In genomic region chr11:14894657-14895598, GRCh38 we compare ENCODE assay signal across 8 cellular contexts. TPM values are rescaled to one million over a fixed set of nuclear protein-coding genes. Genes with fewer than 3 reads are reported as not detected.
DNase-seq lines count a peak whose midpoint lies in the region; ATAC-seq, FAIRE-seq and TF ChIP-seq lines count a peak whose summit lies in the region.
"Had no signal": no experiment of that assay in that cellular context is flagged by ENCODE, and none has a peak within 500 bp of the region (broad histone marks: within the 10 kb centered on the region; RNA-seq: fewer than 3 reads in every experiment).

No MANE protein-coding gene starts in this region.

- ATAC-seq in GM23338: no peak
- no peak for ATAC-seq in GM19035 (IDR thresholded peaks at IDR 0.05; ENCODE audit: unreplicated experiment)

- H3K27me3 ChIP-seq in GM23338 (ENCODE audit: insufficient read depth) (peaks cover 10% of the 10 kb centered on the region), OCI-LY3 (ENCODE audit: low read depth, low read length) (no peaks in the 10 kb centered on the region), endothelial cell of umbilical vein (ENCODE audit: control insufficient read depth in 2 of 2, insufficient read depth in 2 of 2, low read length in 2 of 2) (no peaks in the 10 kb centered on the region), osteoblast (ENCODE audit: insufficient read depth, low read length) (no peaks in the 10 kb centered on the region)

- intact Hi-C loops in endothelial cell of umbilical vein (cut with micrococcal nuclease): loop anchor here (5.0 kb wide), 2 partner anchors 253 to 318 kb away; partner anchors contain the start of gene PDE3B

- peaks cover 12% of the 10 kb centered on the region for H3K36me3 Mint-ChIP-seq in GM23338 (ENCODE audit: low read depth)

- H3K9me1 ChIP-seq in endothelial cell of umbilical vein (replicated peaks; ENCODE audit: control insufficient read depth, extremely low read depth, insufficient read depth, low read length): no peaks in the 10 kb centered on the region

- peaks cover 23% of the 10 kb centered on the region; the same call in 2 of the 3 replicates for H3K9me3 Mint-ChIP-seq in GM23338

- H3K4me2 ChIP-seq in GM23338: no peak overlapping the region
- peak overlapping the region; percentile 35 for H3K4me2 ChIP-seq in OCI-LY3 (ENCODE audit: low read length)
- no peak overlapping the region for H3K4me2 ChIP-seq in endothelial cell of umbilical vein (ENCODE audit: insufficient read depth, low read length)
- no peak overlapping the region for H3K4me2 ChIP-seq in osteoblast (ENCODE audit: insufficient read depth, low read length)

- H3K4me1 Mint-ChIP-seq in GM23338: peaks cover 16% of the 10 kb centered on the region

- dilution Hi-C loops in endothelial cell of umbilical vein (cut with MboI; ENCODE audit: extremely low pct_ligation_motif_present, low sequenced_read_pairs): no loop called here

- TF ChIP-seq POLR2A in endothelial cell of umbilical vein (IDR thresholded peaks at IDR 0.05; ENCODE audit: low read depth, low read length): no peak

- H3K79me2 ChIP-seq in GM23338 (replicated peaks; ENCODE audit: insufficient read depth) (no peaks in the 10 kb centered on the region), OCI-LY3 (ENCODE audit: low read length) (peaks cover 4% of the 10 kb centered on the region; the same call in 1 of the 2 replicates), endothelial cell of umbilical vein (ENCODE audit: control insufficient read depth, insufficient read depth, low read length) (no peaks in the 10 kb centered on the region), osteoblast (ENCODE audit: insufficient read depth, low read length) (no peaks in the 10 kb centered on the region)

- no peaks in the 10 kb centered on the region for H3F3A ChIP-seq in GM23338 (replicated peaks; ENCODE audit: low read depth)

- H3K9ac ChIP-seq in OCI-LY3 (ENCODE audit: low read length) (no peak overlapping the region), endothelial cell of umbilical vein (replicated peaks; ENCODE audit: extremely low read depth, insufficient read depth, low read length) (no peak overlapping the region)

- peak; percentile 40 for FAIRE-seq in endothelial cell of umbilical vein (lab: Jason Lieb, UNC)
- FAIRE-seq: TTC549 had no signal

- H3K9me3 ChIP-seq in OCI-LY3 (ENCODE audit: insufficient read depth, low read length) (no peaks in the 10 kb centered on the region), endothelial cell of umbilical vein (replicated peaks; ENCODE audit: control insufficient read depth, insufficient read depth, low read length) (no peaks in the 10 kb centered on the region), osteoblast (ENCODE audit: low read depth, low read length) (no peaks in the 10 kb centered on the region)

- POLR2A ChIA-PET in endothelial cell of umbilical vein (lab: Charles Lee) (no interaction called here), HEK293T (lab: Yijun Ruan, JAX) (no interaction called here)

- H3K27me3 Mint-ChIP-seq in GM23338 (ENCODE audit: insufficient read depth, low read depth, poor library complexity): peaks cover 22% of the 10 kb centered on the region

- no peak overlapping the region for H3K27ac ChIP-seq in GM23338 (ENCODE audit: low read depth)
- H3K27ac ChIP-seq in OCI-LY3 (ENCODE audit: low read length): no peak overlapping the region
- H3K27ac ChIP-seq in endothelial cell of umbilical vein (ENCODE audit: insufficient read depth, low read depth, low read length): no peak overlapping the region
- H3K27ac ChIP-seq in osteoblast (ENCODE audit: low read depth, low read length): no peak overlapping the region

- H2AFZ ChIP-seq in GM23338 (peak overlapping the region; percentile 48; the same call in 1 of the 2 replicates), OCI-LY3 (ENCODE audit: low read depth, low read length) (peak overlapping the region; percentile 65; the same call in 1 of the 2 replicates), endothelial cell of umbilical vein (ENCODE audit: low read depth, low read length) (peak overlapping the region; percentile 17), osteoblast (ENCODE audit: low read length) (peak overlapping the region; percentile 58)

- 0 out of 2 replicates have a peak, but pooled peaks cover 10% of the 10 kb centered on the region for H3K4me1 ChIP-seq in GM23338 (ENCODE audit: insufficient read depth)
- H3K4me1 ChIP-seq in OCI-LY3 (ENCODE audit: low read length): peaks cover 15% of the 10 kb centered on the region
- H3K4me1 ChIP-seq in endothelial cell of umbilical vein (ENCODE audit: control insufficient read depth, extremely low read depth, insufficient read depth, low read length): peaks cover 9% of the 10 kb centered on the region
- peaks cover 6% of the 10 kb centered on the region for H3K4me1 ChIP-seq in osteoblast (ENCODE audit: insufficient read depth, low read length)

- H3K27ac Mint-ChIP-seq in GM23338: peak overlapping the region; percentile 15; the same call in 1 of the 2 replicates

- no TSS peak for BruUV-seq in endothelial cell of umbilical vein (replicated peaks; lab: Mats Ljungman, UMichigan)

- no peak for TF ChIP-seq CTCF in GM23338 (conservative IDR thresholded peaks at IDR 0.05; ENCODE audit: low read depth in 2 of 2)
- no peak for TF ChIP-seq CTCF in OCI-LY3 (IDR thresholded peaks at IDR 0.05; ENCODE audit: low read depth, low read length)
- TF ChIP-seq CTCF in endothelial cell of umbilical vein (IDR thresholded peaks at IDR 0.05; ENCODE audit: extremely low read depth in 1 of 2, insufficient read depth in 1 of 2, low read depth in 1 of 2, low read length in 2 of 2): no peak
- no peak for TF ChIP-seq CTCF in osteoblast (IDR thresholded peaks at IDR 0.05; ENCODE audit: extremely low read depth, low read depth, low read length)

- no peaks in the 10 kb centered on the region for H3K9me2 ChIP-seq in GM23338 (ENCODE audit: insufficient read depth)

- H3K4me3 Mint-ChIP-seq in GM23338: no peak overlapping the region

- DNase-seq in GM23338 (ENCODE audit: low spot score) (no peak), endothelial cell of umbilical vein (ENCODE audit: low read depth, low spot score) (peak; percentile 11), osteoblast (ENCODE audit: insufficient read length, low spot score, missing footprints) (peak; percentile 36), HEK293T (ENCODE audit: extremely low spot score) (no peak), activated gamma-delta T cell (lab: John Stamatoyannopoulos, UW) (no peak)

- CTCF ChIA-PET in endothelial cell of umbilical vein (lab: Charles Lee): interaction anchor here (1.7 to 8.1 kb wide), 2 partner anchors 11 to 105 kb away, joined by 9 to 154 read pairs; no protein-coding TSS in a partner anchor
- CTCF ChIA-PET in HEK293T (lab: Yijun Ruan, JAX): interaction anchor here (1.6 kb wide), 1 partner anchor 12 kb away, joined by 10 read pairs; no protein-coding TSS in a partner anchor

- H3K4me3 ChIP-seq in GM23338 (no peak overlapping the region), OCI-LY3 (ENCODE audit: low read length) (no peak overlapping the region), endothelial cell of umbilical vein (replicated peaks in 1 of 3; ENCODE audit: insufficient read depth in 1 of 3, low read depth in 1 of 3, low read length in 3 of 3) (no peak overlapping the region), osteoblast (ENCODE audit: insufficient read depth, low read length) (no peak overlapping the region)

- H4K20me1 ChIP-seq in GM23338 (replicated peaks; ENCODE audit: insufficient read depth) (no peaks in the 10 kb centered on the region), OCI-LY3 (ENCODE audit: insufficient read depth, low read length) (no peaks in the 10 kb centered on the region), endothelial cell of umbilical vein (replicated peaks; ENCODE audit: control insufficient read depth, extremely low read depth, insufficient read depth, low read length) (no peaks in the 10 kb centered on the region), osteoblast (ENCODE audit: insufficient read depth, low read length) (no peaks in the 10 kb centered on the region)

- H3K36me3 ChIP-seq in GM23338 (ENCODE audit: insufficient read depth): no peaks in the 10 kb centered on the region
- no peaks in the 10 kb centered on the region for H3K36me3 ChIP-seq in OCI-LY3 (replicated peaks; ENCODE audit: low read depth, low read length)
- H3K36me3 ChIP-seq in endothelial cell of umbilical vein (ENCODE audit: control insufficient read depth in 2 of 2, extremely low read depth in 1 of 2, insufficient read depth in 2 of 2, low read length in 2 of 2): no peaks in the 10 kb centered on the region
- no peaks in the 10 kb centered on the region for H3K36me3 ChIP-seq in osteoblast (ENCODE audit: insufficient read depth, low read length)

TF ChIP-seq in GM23338, 12 proteins besides CTCF, POLR2A, EP300 and RAD21 (continues in another document):
- no peak for TF ChIP-seq ZNF114 (CRISPR knock-in tag; IDR thresholded peaks at IDR 0.05)

TF ChIP-seq in endothelial cell of umbilical vein, 7 proteins besides CTCF, POLR2A, EP300 and RAD21 (continues in another document):
- no peak for TF ChIP-seq POLR2AphosphoS5 (IDR thresholded peaks at IDR 0.05; ENCODE audit: insufficient read depth, low read depth, low read length)
- TF ChIP-seq JUN (IDR thresholded peaks at IDR 0.05; ENCODE audit: borderline replicate concordance, insufficient read depth, insufficient read length, low read depth): no peak
- no peak for TF ChIP-seq MYC (IDR thresholded peaks at IDR 0.05; ENCODE audit: low read depth, low read length)
- TF ChIP-seq GATA2 (IDR thresholded peaks at IDR 0.05; ENCODE audit: insufficient read depth, insufficient read length, low read depth, low read length): no peak

TF ChIP-seq in HEK293T, 16 proteins besides CTCF, POLR2A, EP300 and RAD21 (continues in another document):
- TF ChIP-seq ELF4 (IDR thresholded peaks at IDR 0.05) (no peak), TARDBP (IDR thresholded peaks at IDR 0.05) (no peak), FOXM1 (IDR thresholded peaks at IDR 0.05; ENCODE audit: borderline replicate concordance) (no peak), FOXA1 (IDR thresholded peaks at IDR 0.05) (no peak), HDGF (IDR thresholded peaks at IDR 0.05; ENCODE audit: borderline replicate concordance) (no peak), CTBP1 (IDR thresholded peaks at IDR 0.05; ENCODE audit: borderline replicate concordance) (no peak), ZNF384 (IDR thresholded peaks at IDR 0.05) (no peak), BHLHE40 (IDR thresholded peaks at IDR 0.05; ENCODE audit: borderline replicate concordance) (no peak)

RNA-seq across cellular contexts. Expression of gene CYP2R1, which starts 2.9 kb away (rescaled TPM):
- 15.7 and 16.4 TPM in 2 replicates for total RNA-seq in GM23338 (2014; rRNA removed; shearing (Covaris generic))
- polyA plus RNA-seq in GM23338 (2016; fragmentation: Nextera tagmentation; extraction: Ambion mirVana) (11.1 and 11.8 TPM in 2 replicates), endothelial cell of umbilical vein (5.8 and 6.5 TPM in 2 replicates)
- total RNA-seq in endothelial cell of umbilical vein (8.0 and 11.6 TPM in 2 replicates), osteoblast (12.7 and 16.8 TPM in 2 replicates)
- 6.0 and 7.6 TPM in 2 replicates for polyA plus RNA-seq in endothelial cell of umbilical vein (2011; cell fraction: cytosol; rRNA removed)
- 31.7 and 35.8 TPM in 2 replicates for polyA plus RNA-seq in endothelial cell of umbilical vein (2011; cell fraction: nucleus; rRNA removed)
- 15.8 and 16.3 TPM in 2 replicates for polyA plus RNA-seq in endothelial cell of umbilical vein (2012)
- 8.0 and 8.1 TPM in 2 replicates for polyA minus RNA-seq in endothelial cell of umbilical vein
- polyA minus RNA-seq in endothelial cell of umbilical vein (2011; cell fraction: cytosol; rRNA and poly(A)+ RNA removed): 1.8 TPM
- polyA minus RNA-seq in endothelial cell of umbilical vein (2011; cell fraction: nucleus; rRNA and poly(A)+ RNA removed): 9.7 and 15.8 TPM in 2 replicates

Comparison
In these comparisons a context has a peak if more than half of its experiments do, and no peak if none do; other contexts are left out.
1. DNase-seq: peak in endothelial cell of umbilical vein (single experiment) and osteoblast (single experiment); none in GM23338 (single experiment), HEK293T (single experiment) and activated gamma-delta T cell (single experiment).
2. Peak in every context shown above with its lines, with median percentiles within 50 percentile points of each other: H2AFZ ChIP-seq.